Comparison of ENCODE assay signal across 25 cellular contexts in genomic region chr14:77878783-77879182, GRCh38.
DNase-seq lines count a peak whose midpoint lies in the region; ATAC-seq, FAIRE-seq and TF ChIP-seq lines count a peak whose summit lies in the region.
"Had no signal": no experiment of that assay in that cellular context is flagged by ENCODE, and none has a peak within 500 bp of the region (broad histone marks: within the 10 kb centered on the region; RNA-seq: fewer than 3 reads in every experiment).

No MANE protein-coding gene starts in this region.

- TF ChIP-seq CTCF in MCF 10A (IDR thresholded peaks at IDR 0.05; ENCODE audit: unreplicated experiment) (no peak), breast epithelium (IDR thresholded peaks at IDR 0.05) (no peak), pancreas (IDR thresholded peaks at IDR 0.05) (no peak)

- POLR2A ChIA-PET in MCF 10A (lab: Yijun Ruan, JAX): no interaction called here

- H3K36me3 ChIP-seq in breast epithelium: no peaks in the 10 kb centered on the region
- H3K36me3 ChIP-seq in pancreas: no peaks in the 10 kb centered on the region
- peaks cover 0 to 5% (median 0%) of the 10 kb centered on the region in 5 donors for H3K36me3 ChIP-seq in subcutaneous abdominal adipose tissue (ENCODE audit: control insufficient read depth in 5 of 5, insufficient read depth in 5 of 5, low read length in 5 of 5)
- H3K36me3 ChIP-seq: BE2C had no signal

- CTCF ChIA-PET in MCF 10A (lab: Yijun Ruan, JAX): interaction anchor here (2.1 to 4.7 kb wide), 2 partner anchors 16 to 688 kb away, joined by 4 to 27 read pairs; no protein-coding TSS in a partner anchor

- intact Hi-C loops in MCF 10A (cut with micrococcal nuclease): no loop called here
- intact Hi-C loops in breast epithelium (cut with DNase I; ENCODE audit: low total_unique reads): no loop called here
- intact Hi-C loops in pancreas (cut with DNase I): no loop called here

- DNase-seq in MCF 10A (ENCODE audit: unreplicated experiment) (no peak), breast epithelium (ENCODE audit: low spot score in 2 of 2) (no peak), pancreas (peak in 2 of 6 donors; percentile 24 to 25), SW 1271 (lab: John Stamatoyannopoulos, UW) (no peak), NK-92 (lab: John Stamatoyannopoulos, UW; ENCODE audit: unreplicated experiment) (no peak)
- DNase-seq: 8988T; ACHN; AML-193; BE2C; CD4-positive, alpha-beta T cell; CD8-positive, alpha-beta memory T cell; DMS 273 treated with DMSO at 0.1 percent for 48 hours; DMS79; EL; GDM1; GM23248; H7; HCEC 1CT had no signal

- no peak for TF ChIP-seq POLR2A in breast epithelium (IDR thresholded peaks at IDR 0.05)

- peak overlapping the region; percentile 60 for H3K27ac Mint-ChIP-seq in MCF 10A (ENCODE audit: low read depth, unreplicated experiment)
- H3K27ac Mint-ChIP-seq: CD4-positive, alpha-beta T cell had no signal

- no peak for FAIRE-seq in pancreas (lab: Jason Lieb, UNC)
- FAIRE-seq: A549, D721Med, GM12878, H1 had no signal

- H3K27ac ChIP-seq in breast epithelium: no peak overlapping the region
- no peak overlapping the region for H3K27ac ChIP-seq in pancreas
- H3K27ac ChIP-seq in subcutaneous abdominal adipose tissue (ENCODE audit: low read depth, low read length): peak overlapping the region; percentile 12
- H3K27ac ChIP-seq: A549; BLaER1 treated with 17β-estradiol and CSF1 and Interleukin-3, amounts not matched to agents 10 nM and 100 nM; GM23248 had no signal

- no peak overlapping the region for H3K4me3 ChIP-seq in breast epithelium
- no peak overlapping the region for H3K4me3 ChIP-seq in pancreas
- no peak overlapping the region for H3K4me3 ChIP-seq in subcutaneous abdominal adipose tissue (ENCODE audit: low read depth in 1 of 5, low read length in 5 of 5)
- H3K4me3 ChIP-seq: A549; BLaER1 treated with 17β-estradiol and CSF1 and Interleukin-3, amounts not matched to agents 10 nM and 100 nM; GM12878; GM23248 had no signal

- H3K9ac ChIP-seq in subcutaneous abdominal adipose tissue (ENCODE audit: low read length in 5 of 5): peak overlapping the region in 1 of 5 donors; percentile 16
- H3K9ac ChIP-seq: BLaER1 treated with 17β-estradiol and CSF1 and Interleukin-3, amounts not matched to agents 10 nM and 100 nM; GM23248 had no signal

- H3K4me1 ChIP-seq in breast epithelium: no peaks in the 10 kb centered on the region
- H3K4me1 ChIP-seq in pancreas: no peaks in the 10 kb centered on the region
- peaks cover 13 to 43% (median 33%) of the 10 kb centered on the region in 5 donors for H3K4me1 ChIP-seq in subcutaneous abdominal adipose tissue (ENCODE audit: control insufficient read depth in 5 of 5, insufficient read depth in 5 of 5, low read length in 5 of 5)
- H3K4me1 ChIP-seq: A549 had no signal

- no peaks in the 10 kb centered on the region for H3K27me3 Mint-ChIP-seq in MCF 10A (ENCODE audit: insufficient read depth, unreplicated experiment)
- H3K27me3 Mint-ChIP-seq: CD4-positive, alpha-beta T cell; CD8-positive, alpha-beta memory T cell had no signal

- H3K9me3 ChIP-seq in breast epithelium: no peaks in the 10 kb centered on the region
- no peaks in the 10 kb centered on the region for H3K9me3 ChIP-seq in pancreas
- peaks cover 0 to 5% (median 2%) of the 10 kb centered on the region in 5 donors for H3K9me3 ChIP-seq in subcutaneous abdominal adipose tissue (ENCODE audit: control insufficient read depth in 5 of 5, low read length in 5 of 5)
- H3K9me3 ChIP-seq: A549, BE2C had no signal

- H3K27me3 ChIP-seq in breast epithelium (no peaks in the 10 kb centered on the region), pancreas (no peaks in the 10 kb centered on the region), subcutaneous abdominal adipose tissue (ENCODE audit: control insufficient read depth in 5 of 5, insufficient read depth in 4 of 5, low read length in 5 of 5) (no peaks in the 10 kb centered on the region)
- H3K27me3 ChIP-seq: BE2C; BLaER1 treated with 17β-estradiol and CSF1 and Interleukin-3, amounts not matched to agents 10 nM and 100 nM had no signal

- no TSS peak for BruUV-seq in MCF 10A (replicated peaks; lab: Mats Ljungman, UMichigan)

- H3K4me3 Mint-ChIP-seq in MCF 10A (ENCODE audit: unreplicated experiment): no peak overlapping the region
- H3K4me3 Mint-ChIP-seq: CD14-positive monocyte; CD4-positive, alpha-beta T cell; CD8-positive, alpha-beta memory T cell had no signal

- no peaks in the 10 kb centered on the region for H3K9me3 Mint-ChIP-seq in MCF 10A (ENCODE audit: unreplicated experiment)
- H3K9me3 Mint-ChIP-seq: CD4-positive, alpha-beta T cell had no signal

- no peaks in the 10 kb centered on the region for H3K36me3 Mint-ChIP-seq in MCF 10A (ENCODE audit: insufficient read depth, unreplicated experiment)

- peak; percentile 36 to 80 (median 48) for ATAC-seq in pancreas
- ATAC-seq: A549, GM12878 had no signal

- peaks cover 6% of the 10 kb centered on the region for H3K4me1 Mint-ChIP-seq in MCF 10A (ENCODE audit: insufficient read depth, unreplicated experiment)
- H3K4me1 Mint-ChIP-seq: CD14-positive monocyte; CD8-positive, alpha-beta memory T cell had no signal

- whole genome bisulfite sequencing in pancreas, 2 donors: 19 to 22% methylated on average over 4 of the region's 4 CpGs
